Comparison of ENCODE assay signal across 8 cellular contexts in genomic region chr10:104350146-104350635, GRCh38. TPM values are rescaled to one million over a fixed set of nuclear protein-coding genes. Genes with fewer than 3 reads are reported as not detected.
A peak's percentile ranks its signal among the peaks of the same experiment; 100 is the strongest.
DNase-seq lines count a peak whose midpoint lies in the region; ATAC-seq, FAIRE-seq and TF ChIP-seq lines count a peak whose summit lies in the region.

No MANE protein-coding gene starts in this region.

- H3K27ac ChIP-seq in VCaP, result peak overlapping the region; percentile 71

- H3K36me3 Mint-ChIP-seq in glutamatergic neuron (ENCODE audit: unreplicated experiment), result no peaks in the 10 kb centered on the region

- TF ChIP-seq CTCF in VCaP (conservative IDR thresholded peaks at IDR 0.05), result peak; percentile 82
- TF ChIP-seq CTCF in glutamatergic neuron (IDR thresholded peaks at IDR 0.05; ENCODE audit: partially characterized antibody, unreplicated experiment), result peak; percentile 34

- no peaks in the 10 kb centered on the region for H3K27me3 Mint-ChIP-seq in glutamatergic neuron (ENCODE audit: unreplicated experiment)

- DNase-seq in AG08396 (ENCODE audit: low spot score) (peak; percentile 50), GM12891 (ENCODE audit: insufficient read length, low spot score) (no peak), NCI-H1436 treated with DMSO at 0.1 percent for 48 hours (lab: John Stamatoyannopoulos, UW) (peak; percentile 63), glutamatergic neuron (no peak), renal cortical epithelial cell (ENCODE audit: low read depth) (peak; percentile 80), HuH-7 (ENCODE audit: low spot score) (no peak)

- no peaks in the 10 kb centered on the region for H3K9me3 Mint-ChIP-seq in glutamatergic neuron (ENCODE audit: unreplicated experiment)

- peaks cover 13% of the 10 kb centered on the region for H3K4me1 Mint-ChIP-seq in glutamatergic neuron (ENCODE audit: low read depth, unreplicated experiment)

- no peak overlapping the region for H3K4me3 Mint-ChIP-seq in glutamatergic neuron (ENCODE audit: unreplicated experiment)

- no peak overlapping the region for H3K27ac Mint-ChIP-seq in glutamatergic neuron (ENCODE audit: unreplicated experiment)

- no peak for TF ChIP-seq POLR2A in GM12891 (IDR thresholded peaks at IDR 0.05; ENCODE audit: low read depth, low read length)

- ATAC-seq in HG02759 (IDR thresholded peaks at IDR 0.05; ENCODE audit: unreplicated experiment), result peak; percentile 42

- peak; percentile 76 for FAIRE-seq in GM12891 (lab: Jason Lieb, UNC)

TF ChIP-seq in GM12891, 5 proteins besides CTCF, POLR2A, EP300 and RAD21:
- TF ChIP-seq PAX5 (IDR thresholded peaks at IDR 0.05; ENCODE audit: insufficient read depth, low read length, severe bottlenecking), result no peak
- no peak for TF ChIP-seq POLR2AphosphoS5 (IDR thresholded peaks at IDR 0.05; ENCODE audit: low read depth, low read length)
- TF ChIP-seq SPI1 (IDR thresholded peaks at IDR 0.05; ENCODE audit: low read depth, low read length), result no peak
- TF ChIP-seq TAF1 (IDR thresholded peaks at IDR 0.05; ENCODE audit: low read depth, low read length), result no peak
- no peak for TF ChIP-seq POU2F2 (IDR thresholded peaks at IDR 0.05; ENCODE audit: low read depth, low read length)

RNA-seq across cellular contexts. Expression of gene CFAP58, which starts 3.4 kb away (rescaled TPM):
- 0.27 TPM for polyA plus RNA-seq in GM12891 (2012; ENCODE audit: low read depth, missing spikeins)
- 2.2 TPM for total RNA-seq in glutamatergic neuron (ENCODE audit: unreplicated experiment)
- total RNA-seq in renal cortical epithelial cell, result 0.75 and 1.6 TPM in 2 replicates

RNA-seq across cellular contexts. Expression of gene ITPRIP, which starts 11.9 kb away (rescaled TPM):
- polyA plus RNA-seq in GM12891 (2012; ENCODE audit: low read depth, missing spikeins), result 4.0 TPM
- total RNA-seq in glutamatergic neuron (ENCODE audit: unreplicated experiment), result 19.8 TPM
- total RNA-seq in renal cortical epithelial cell, result 5.6 and 8.1 TPM in 2 replicates

Comparison
In these comparisons a context has a peak if more than half of its experiments do, and no peak if none do; other contexts are left out.
1. DNase-seq: peak in AG08396 (single experiment), NCI-H1436 treated with DMSO at 0.1 percent for 48 hours (single experiment) and renal cortical epithelial cell (single experiment); none in GM12891 (single experiment), glutamatergic neuron (single experiment) and HuH-7 (single experiment).